10 cellular contexts compared by ENCODE assay signal in genomic region chr4:144562019-144562740, GRCh38.
DNase-seq lines count a peak whose midpoint lies in the region.
"Had no signal": no experiment of that assay in that cellular context is flagged by ENCODE, and none has a peak within 500 bp of the region (broad histone marks: within the 10 kb centered on the region; RNA-seq: fewer than 3 reads in every experiment).

No MANE protein-coding gene starts in this region.

- DNase-seq in DMS53 (lab: John Stamatoyannopoulos, UW) (peak; percentile 29), DMS53 treated with DMSO at 0.1 percent for 48 hours (lab: John Stamatoyannopoulos, UW; ENCODE audit: unreplicated experiment) (no peak), SW480 (ENCODE audit: low spot score) (peak; percentile 1), iPS-NIHi7 (ENCODE audit: extremely low spot score) (peak; percentile 52), renal cortical epithelial cell (ENCODE audit: low read depth) (peak; percentile 67), NCI-H774 (lab: John Stamatoyannopoulos, UW) (no peak), cerebellar nuclear complex (lab: John Stamatoyannopoulos, UW) (no peak)
- no peak for DNase-seq in activated naive CD4-positive, alpha-beta T cell (lab: John Stamatoyannopoulos, UW)
- DNase-seq: Kasumi-1, midbrain had no signal

Comparison
In these comparisons a context has a peak if more than half of its experiments do, and no peak if none do; other contexts are left out.
1. DNase-seq: peak in DMS53 (single experiment), SW480 (single experiment), iPS-NIHi7 (single experiment) and renal cortical epithelial cell (single experiment); none in DMS53 treated with DMSO at 0.1 percent for 48 hours (single experiment), activated naive CD4-positive, alpha-beta T cell (0 of 4), NCI-H774 (single experiment) and cerebellar nuclear complex (0 of 2).